Comparison of ENCODE assay signal across 10 cellular contexts in genomic region chr4:180827610-180828009, GRCh38.
DNase-seq lines count a peak whose midpoint lies in the region; ATAC-seq and TF ChIP-seq lines count a peak whose summit lies in the region.
"Had no signal": no experiment of that assay in that cellular context is flagged by ENCODE, and none has a peak within 500 bp of the region (broad histone marks: within the 10 kb centered on the region; RNA-seq: fewer than 3 reads in every experiment).

No MANE protein-coding gene starts in this region.

- H3K79me2 ChIP-seq in OCI-LY7 (ENCODE audit: insufficient read depth, low read depth, low read length), result no peaks in the 10 kb centered on the region

- peak overlapping the region; percentile 25 for H3K4me2 ChIP-seq in OCI-LY7 (ENCODE audit: low read length)

- H3K36me3 ChIP-seq in OCI-LY7 (ENCODE audit: insufficient read depth, low read length) (no peaks in the 10 kb centered on the region), esophagus muscularis mucosa (no peaks in the 10 kb centered on the region), rectal smooth muscle tissue (ENCODE audit: control insufficient read depth, insufficient read depth, low read length) (no peaks in the 10 kb centered on the region)

- WGBS in esophagus muscularis mucosa, result 37% methylated on average over 4 of the region's 4 CpGs

- peak; percentile 52 for DNase-seq in G401 (ENCODE audit: low spot score)
- no peak for DNase-seq in OCI-LY7 (ENCODE audit: low spot score)
- DNase-seq in esophagus muscularis mucosa (ENCODE audit: extremely low spot score), result no peak
- DNase-seq in T-helper 1 cell, result no peak
- no peak for DNase-seq in NCI-H1694 treated with DMSO at 0.1 percent for 48 hours (lab: John Stamatoyannopoulos, UW)
- no peak for DNase-seq in NOMO-1 treated with dmso at 0.1 percent for 144 hours (lab: John Stamatoyannopoulos, UW; ENCODE audit: unreplicated experiment)
- DNase-seq: NCI-H1694 had no signal

- H3K4me3 ChIP-seq in OCI-LY7 (ENCODE audit: low read depth, low read length, poor library complexity, severe bottlenecking) (no peak overlapping the region), esophagus muscularis mucosa (peak overlapping the region; percentile 38 to 54 (median 40)), rectal smooth muscle tissue (ENCODE audit: low read length) (peak overlapping the region; percentile 52)
- H3K4me3 ChIP-seq: lung had no signal

- POLR2A ChIA-PET in OCI-LY7 (lab: Charles Lee), result interaction anchor here (0.7 to 1.8 kb wide), 4 partner anchors 94 to 173 kb away, joined by 3 to 7 read pairs (median 3); no protein-coding TSS in a partner anchor

- in situ Hi-C loops in G401 (cut with HindIII; ENCODE audit: low sequenced_read_pairs), result no loop called here

- peaks cover 21% of the 10 kb centered on the region for H3K4me1 ChIP-seq in OCI-LY7 (ENCODE audit: insufficient read depth, low read length, poor library complexity, severe bottlenecking)
- peaks cover 0 to 14% (median 8%) of the 10 kb centered on the region in 4 donors for H3K4me1 ChIP-seq in esophagus muscularis mucosa
- H3K4me1 ChIP-seq in rectal smooth muscle tissue (ENCODE audit: control insufficient read depth, insufficient read depth, low read length), result peaks cover 2% of the 10 kb centered on the region

- no TSS peak for BruUV-seq in OCI-LY7 (replicated peaks; lab: Mats Ljungman, UMichigan)

- H3K9me3 ChIP-seq in OCI-LY7 (ENCODE audit: low read length) (no peaks in the 10 kb centered on the region; the same call in 1 of the 2 replicates), esophagus muscularis mucosa (no peaks in the 10 kb centered on the region)

- H3K27ac ChIP-seq in OCI-LY7 (ENCODE audit: low read depth, low read length, poor library complexity, severe bottlenecking) (no peak overlapping the region), esophagus muscularis mucosa (replicated peaks in 1 of 4) (no peak overlapping the region), rectal smooth muscle tissue (ENCODE audit: low read depth, low read length) (no peak overlapping the region)

- TF ChIP-seq EP300 in esophagus muscularis mucosa (IDR thresholded peaks at IDR 0.05), result no peak

- TF ChIP-seq CTCF in OCI-LY7 (conservative IDR thresholded peaks at IDR 0.05; ENCODE audit: low read length), result no peak
- no peak for TF ChIP-seq CTCF in esophagus muscularis mucosa (IDR thresholded peaks at IDR 0.05)

- TF ChIP-seq POLR2A in esophagus muscularis mucosa (IDR thresholded peaks at IDR 0.05; ENCODE audit: low read depth), result no peak

- intact Hi-C loops in OCI-LY7 (cut with micrococcal nuclease; ENCODE audit: unreplicated experiment) (loop anchor here (5.0 kb wide), 1 partner anchor 160 kb away; no protein-coding TSS in a partner anchor), esophagus muscularis mucosa (cut with DNase I) (no loop called here)

- peak overlapping the region; percentile 85; the same call in 1 of the 2 replicates for H2AFZ ChIP-seq in OCI-LY7 (ENCODE audit: low read length)

- CTCF ChIA-PET in OCI-LY7 (lab: Charles Lee; ENCODE audit: unreplicated experiment), result interaction anchor here (0.8 kb wide), 1 partner anchor 30 kb away, joined by 3 read pairs; no protein-coding TSS in a partner anchor

- H3K9ac ChIP-seq in rectal smooth muscle tissue (ENCODE audit: low read length), result no peak overlapping the region

- no peaks in the 10 kb centered on the region for H3K9me2 ChIP-seq in OCI-LY7 (ENCODE audit: insufficient read depth, low read length)

- H4K20me1 ChIP-seq in OCI-LY7 (ENCODE audit: insufficient read depth, low read length), result no peaks in the 10 kb centered on the region

- no peaks in the 10 kb centered on the region for H3K27me3 ChIP-seq in esophagus muscularis mucosa
- no peaks in the 10 kb centered on the region for H3K27me3 ChIP-seq in rectal smooth muscle tissue (ENCODE audit: control insufficient read depth, insufficient read depth, low read length)

- ATAC-seq in GM19023 (IDR thresholded peaks at IDR 0.05; ENCODE audit: unreplicated experiment), result no peak
